Comparison of ENCODE assay signal across 17 cellular contexts in the genomic region with DNA sequence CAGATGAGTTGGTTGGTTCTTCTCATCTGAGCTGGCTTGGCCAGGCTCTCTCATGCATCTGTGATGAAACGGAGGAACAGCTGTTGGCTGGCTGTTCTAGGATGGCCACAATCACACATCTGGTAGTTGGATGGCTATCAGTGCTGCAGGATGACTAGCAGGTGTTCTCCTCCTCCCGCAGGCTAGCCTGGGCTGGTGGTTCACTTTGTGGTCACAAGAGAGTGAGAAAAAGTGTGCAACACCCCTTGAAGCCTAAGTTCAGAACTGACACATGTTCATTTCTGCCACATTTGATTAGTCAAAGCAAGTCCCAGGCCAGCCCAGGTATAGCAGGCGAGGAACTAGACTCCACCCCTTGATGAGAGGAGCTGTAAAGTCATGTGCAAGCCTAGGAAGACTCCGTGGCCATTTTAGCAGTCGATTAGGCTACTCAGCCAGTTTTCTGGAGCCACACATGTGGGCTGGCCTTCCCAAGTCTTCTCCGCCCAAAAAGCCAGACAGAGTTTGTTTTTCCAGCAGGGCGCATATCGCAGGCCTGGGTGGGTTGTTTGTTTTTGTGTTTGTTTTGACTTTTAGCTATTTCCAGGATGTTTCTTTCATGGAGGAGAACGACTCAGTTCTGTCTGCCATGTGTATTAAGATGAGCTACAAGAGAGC.
A peak's percentile ranks its signal among the peaks of the same experiment; 100 is the strongest.
DNase-seq lines count a peak whose midpoint lies in the region; ATAC-seq and TF ChIP-seq lines count a peak whose summit lies in the region.
"Had no signal": no experiment of that assay in that cellular context is flagged by ENCODE, and none has a peak within 500 bp of the region (broad histone marks: within the 10 kb centered on the region; RNA-seq: fewer than 3 reads in every experiment).

No MANE protein-coding gene starts in this region.

- ATAC-seq in activated CD4-positive, alpha-beta T cell treated with anti-CD3 and anti-CD28 coated beads for 36 hours: peak; percentile 45

- peaks cover 15% of the 10 kb centered on the region for H3K4me1 Mint-ChIP-seq in activated CD4-positive, alpha-beta T cell treated with anti-CD3 and anti-CD28 coated beads for 36 hours
- H3K4me1 Mint-ChIP-seq in HFFc6 (ENCODE audit: low read depth): peaks cover 6% of the 10 kb centered on the region; the same call in 1 of the 2 replicates
- H3K4me1 Mint-ChIP-seq in CD4-positive, alpha-beta memory T cell: no peaks in the 10 kb centered on the region

- H3K9me3 ChIP-seq in CD4-positive, alpha-beta memory T cell (ENCODE audit: control insufficient read depth in 1 of 2, low read length in 2 of 2): no peaks in the 10 kb centered on the region
- no peaks in the 10 kb centered on the region for H3K9me3 ChIP-seq in prostate gland
- H3K9me3 ChIP-seq: BLaER1 treated with 17β-estradiol and CSF1 and Interleukin-3, amounts not matched to agents 10 nM and 100 nM; transverse colon had no signal

- POLR2A ChIA-PET in activated CD4-positive, alpha-beta T cell treated with anti-CD3 and anti-CD28 coated beads for 36 hours (lab: Charles Lee): no interaction called here
- POLR2A ChIA-PET in CD4-positive, alpha-beta memory T cell (lab: Charles Lee; ENCODE audit: partially characterized antibody): no interaction called here

- no peaks in the 10 kb centered on the region for H3K4me1 ChIP-seq in CD4-positive, alpha-beta memory T cell (ENCODE audit: insufficient read depth, low read length)
- no peaks in the 10 kb centered on the region for H3K4me1 ChIP-seq in prostate gland (replicated peaks)

- H3K36me3 Mint-ChIP-seq in activated CD4-positive, alpha-beta T cell treated with anti-CD3 and anti-CD28 coated beads for 36 hours (ENCODE audit: low read depth): no peaks in the 10 kb centered on the region
- no peaks in the 10 kb centered on the region for H3K36me3 Mint-ChIP-seq in HFFc6 (ENCODE audit: low read depth)
- no peaks in the 10 kb centered on the region for H3K36me3 Mint-ChIP-seq in CD4-positive, alpha-beta memory T cell

- TF ChIP-seq CTCF in HFFc6 (IDR thresholded peaks at IDR 0.05) (no peak), prostate gland (IDR thresholded peaks at IDR 0.05) (no peak)

- no peaks in the 10 kb centered on the region for H3K27me3 ChIP-seq in CD4-positive, alpha-beta memory T cell (ENCODE audit: insufficient read depth, low read length)
- no peaks in the 10 kb centered on the region for H3K27me3 ChIP-seq in prostate gland (replicated peaks; ENCODE audit: insufficient read depth)
- H3K27me3 ChIP-seq: BLaER1 treated with 17β-estradiol and CSF1 and Interleukin-3, amounts not matched to agents 10 nM and 100 nM; transverse colon had no signal

- H3K4me3 ChIP-seq in skin epidermis: no peak overlapping the region
- no peak overlapping the region for H3K4me3 ChIP-seq in CD4-positive, alpha-beta memory T cell (ENCODE audit: low read length in 2 of 2)
- no peak overlapping the region for H3K4me3 ChIP-seq in prostate gland
- H3K4me3 ChIP-seq: BLaER1 treated with 17β-estradiol and CSF1 and Interleukin-3, amounts not matched to agents 10 nM and 100 nM; transverse colon had no signal

- DNase-seq in activated CD4-positive, alpha-beta T cell treated with anti-CD3 and anti-CD28 coated beads for 36 hours: no peak
- DNase-seq in activated CD4-positive, alpha-beta T cell treated with anti-CD3 and anti-CD28 coated beads for 1 hour: no peak
- DNase-seq in HFFc6 (no peak), RPMI7951 (ENCODE audit: low read depth) (peak; percentile 79), NCI-H526 (lab: John Stamatoyannopoulos, UW) (no peak), prostate gland (ENCODE audit: low spot score) (no peak)
- DNase-seq in CD4-positive, alpha-beta memory T cell: no peak
- DNase-seq: activated gamma-delta T cell, aorta, DMS153, NCI-H1417, transverse colon had no signal

- H3K27me3 Mint-ChIP-seq in activated CD4-positive, alpha-beta T cell treated with anti-CD3 and anti-CD28 coated beads for 36 hours: no peaks in the 10 kb centered on the region
- H3K27me3 Mint-ChIP-seq in HFFc6 (ENCODE audit: insufficient read depth): 0 out of 2 replicates have a peak, but pooled peaks cover 1% of the 10 kb centered on the region
- H3K27me3 Mint-ChIP-seq in CD4-positive, alpha-beta memory T cell: peaks cover 0 to 2% of the 10 kb centered on the region in 2 donors

- 82% methylated on average over 9 of the region's 9 CpGs for WGBS in prostate gland

- CTCF ChIA-PET in activated CD4-positive, alpha-beta T cell treated with anti-CD3 and anti-CD28 coated beads for 36 hours (lab: Charles Lee): no interaction called here
- CTCF ChIA-PET in CD4-positive, alpha-beta memory T cell (lab: Charles Lee; ENCODE audit: partially characterized antibody): no interaction called here

- intact Hi-C loops in activated CD4-positive, alpha-beta T cell treated with anti-CD3 and anti-CD28 coated beads for 36 hours (cut with DNase I, micrococcal nuclease): no loop called here
- intact Hi-C loops in CD4-positive, alpha-beta memory T cell (cut with micrococcal nuclease): no loop called here
- intact Hi-C loops in prostate gland (cut with DNase I): no loop called here

- no peaks in the 10 kb centered on the region for H3K9me3 Mint-ChIP-seq in activated CD4-positive, alpha-beta T cell treated with anti-CD3 and anti-CD28 coated beads for 36 hours (ENCODE audit: low read depth)
- peaks cover 6% of the 10 kb centered on the region; the same call in 1 of the 2 replicates for H3K9me3 Mint-ChIP-seq in HFFc6
- peaks cover 0 to 3% (median under 1%) of the 10 kb centered on the region in 8 donors for H3K9me3 Mint-ChIP-seq in CD4-positive, alpha-beta memory T cell

- no peak overlapping the region for H3K27ac Mint-ChIP-seq in activated CD4-positive, alpha-beta T cell treated with anti-CD3 and anti-CD28 coated beads for 36 hours
- peak overlapping the region; percentile 65; the same call in 1 of the 2 replicates for H3K27ac Mint-ChIP-seq in HFFc6
- H3K27ac Mint-ChIP-seq in CD4-positive, alpha-beta memory T cell: no peak overlapping the region

- no peaks in the 10 kb centered on the region for H3K36me3 ChIP-seq in CD4-positive, alpha-beta memory T cell (ENCODE audit: insufficient read depth, low read length)
- no peaks in the 10 kb centered on the region for H3K36me3 ChIP-seq in prostate gland
- H3K36me3 ChIP-seq: BLaER1 treated with 17β-estradiol and CSF1 and Interleukin-3, amounts not matched to agents 10 nM and 100 nM; transverse colon had no signal

- H3K27ac ChIP-seq in skin epidermis (peak overlapping the region in 11 of 21 experiments; percentile 3 to 70 (median 48)), prostate gland (no peak overlapping the region)
- H3K27ac ChIP-seq in CD4-positive, alpha-beta memory T cell (ENCODE audit: low read depth, low read length): no peak overlapping the region
- H3K27ac ChIP-seq: 22Rv1; BLaER1 treated with 17β-estradiol and CSF1 and Interleukin-3, amounts not matched to agents 10 nM and 100 nM; KMS-11; transverse colon; VCaP had no signal

- no peak overlapping the region for H3K4me3 Mint-ChIP-seq in activated CD4-positive, alpha-beta T cell treated with anti-CD3 and anti-CD28 coated beads for 36 hours
- H3K4me3 Mint-ChIP-seq in HFFc6: no peak overlapping the region
- H3K4me3 Mint-ChIP-seq in CD4-positive, alpha-beta memory T cell: no peak overlapping the region

- TF ChIP-seq POLR2A in prostate gland (IDR thresholded peaks at IDR 0.05): no peak

Comparison
In these comparisons a context has a peak if more than half of its experiments do, and no peak if none do; other contexts are left out.
1. H3K27ac ChIP-seq: peak in skin epidermis (11 of 21); none in CD4-positive, alpha-beta memory T cell (single experiment) and prostate gland (0 of 2).